6 cellular contexts compared by ENCODE assay signal in genomic region chr19:42737581-42738011, GRCh38. TPM values are rescaled to one million over a fixed set of nuclear protein-coding genes. Genes with fewer than 3 reads are reported as not detected.
"Had no signal": no experiment of that assay in that cellular context is flagged by ENCODE, and none has a peak within 500 bp of the region (broad histone marks: within the 10 kb centered on the region; RNA-seq: fewer than 3 reads in every experiment).

No MANE protein-coding gene starts in this region.

RNA-seq across cellular contexts. Expression of gene PSG3, which starts 2.7 kb away (rescaled TPM):
- total RNA-seq: activated CD8-positive, alpha-beta memory T cell treated with anti-CD3 and anti-CD28 coated beads, Interleukin-2, amount 10 ng/mL, durations not matched to agents 7 days and 5 days; hepatocyte; left cardiac atrium; lower lobe of right lung; thoracic aorta; ureter had no signal

RNA-seq across cellular contexts. Expression of gene PSG8, which starts 27.9 kb away (rescaled TPM):
- total RNA-seq: activated CD8-positive, alpha-beta memory T cell treated with anti-CD3 and anti-CD28 coated beads, Interleukin-2, amount 10 ng/mL, durations not matched to agents 7 days and 5 days; hepatocyte; left cardiac atrium; lower lobe of right lung; thoracic aorta; ureter had no signal
